ENCODE assay signal across 1 cellular context in genomic region chr7:76193881-76194280, GRCh38.
TF ChIP-seq lines count a peak whose summit lies in the region.

No MANE protein-coding gene starts in this region.

TF ChIP-seq in WTC11, 78 proteins besides CTCF, POLR2A, EP300 and RAD21 (continued from another document):
- TF ChIP-seq FOXP4 (CRISPR knock-in tag; IDR thresholded peaks at IDR 0.05) = no peak
- TF ChIP-seq MXD4 (CRISPR knock-in tag; IDR thresholded peaks at IDR 0.05; ENCODE audit: borderline replicate concordance) = no peak
- TF ChIP-seq SMAD4 (CRISPR knock-in tag; IDR thresholded peaks at IDR 0.05) = no peak
- no peak for TF ChIP-seq ZNF671 (CRISPR knock-in tag; IDR thresholded peaks at IDR 0.05)
- TF ChIP-seq, protein P1, sequence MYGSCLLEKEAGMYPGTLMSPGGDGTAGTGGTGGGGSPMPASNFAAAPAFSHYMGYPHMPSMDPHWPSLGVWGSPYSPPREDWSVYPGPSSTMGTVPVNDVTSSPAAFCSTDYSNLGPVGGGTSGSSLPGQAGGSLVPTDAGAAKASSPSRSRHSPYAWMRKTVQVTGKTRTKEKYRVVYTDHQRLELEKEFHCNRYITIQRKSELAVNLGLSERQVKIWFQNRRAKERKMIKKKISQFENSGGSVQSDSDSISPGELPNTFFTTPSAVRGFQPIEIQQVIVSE (CRISPR knock-in tag; IDR thresholded peaks at IDR 0.05; ENCODE audit: borderline replicate concordance) = no peak
- no peak for TF ChIP-seq ARID4B (CRISPR knock-in tag; IDR thresholded peaks at IDR 0.05; ENCODE audit: borderline replicate concordance)
TF ChIP-seq in WTC11: peak in this region for 0.
